In the genomic region with DNA sequence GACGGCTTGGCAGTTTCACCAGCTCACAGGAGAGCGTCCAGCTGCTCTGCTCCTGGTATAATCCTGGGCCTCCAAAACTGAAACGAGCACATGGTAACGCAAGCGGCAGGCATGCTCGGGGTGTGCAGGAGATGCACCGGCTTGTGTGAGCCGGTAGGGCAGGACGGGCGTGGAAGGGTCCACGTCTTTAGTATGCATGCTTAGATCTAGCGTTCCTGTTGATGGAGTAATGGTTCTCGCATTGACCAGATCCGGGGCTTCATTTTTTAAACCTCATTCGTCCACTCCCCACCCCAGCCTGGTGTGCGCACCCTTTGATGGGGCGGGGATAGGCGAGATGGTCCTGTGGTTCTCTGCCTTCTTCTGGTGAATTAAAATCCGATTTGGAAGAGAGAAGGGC, we compare ENCODE assay signal across 8 cellular contexts. TPM values are rescaled to one million over a fixed set of nuclear protein-coding genes. Genes with fewer than 3 reads are reported as not detected.
DNase-seq lines count a peak whose midpoint lies in the region; ATAC-seq and TF ChIP-seq lines count a peak whose summit lies in the region.

No MANE protein-coding gene starts in this region.

- no peaks in the 10 kb centered on the region for H3K9me3 ChIP-seq in left lung

- H3K4me1 ChIP-seq in left lung, result no peaks in the 10 kb centered on the region

- peak overlapping the region; percentile 60 for H3K4me3 ChIP-seq in choroid plexus epithelial cell (ENCODE audit: low read depth, low read length)
- H3K4me3 ChIP-seq in left lung, result peak overlapping the region; percentile 37 to 45

- H3K27me3 ChIP-seq in left lung, result peaks cover 0 to 43% of the 10 kb centered on the region in 2 donors

- DNase-seq in NCI-H524 (lab: John Stamatoyannopoulos, UW), result peak; percentile 21 to 56
- no peak for DNase-seq in NCI-H524 treated with DMSO at 0.1 percent for 48 hours (lab: John Stamatoyannopoulos, UW)
- peak; percentile 57 for DNase-seq in NCI-H748 (lab: John Stamatoyannopoulos, UW; ENCODE audit: unreplicated experiment)
- DNase-seq in choroid plexus epithelial cell (ENCODE audit: low read depth), result peak; percentile 62
- DNase-seq in left lung, result no peak
- DNase-seq in superior temporal gyrus (ENCODE audit: extremely low spot score), result peak; percentile 36
- DNase-seq in NCI-H1694 treated with DMSO at 0.1 percent for 48 hours (lab: John Stamatoyannopoulos, UW), result no peak

- TF ChIP-seq CTCF in choroid plexus epithelial cell (conservative IDR thresholded peaks at IDR 0.05; ENCODE audit: low read depth, low read length) (peak; percentile 38), left lung (IDR thresholded peaks at IDR 0.05) (no peak)

- intact Hi-C loops in left lung (cut with DNase I), result no loop called here

- H3K36me3 ChIP-seq in left lung, result no peaks in the 10 kb centered on the region

- ATAC-seq in GM21825 (IDR thresholded peaks at IDR 0.05; ENCODE audit: unreplicated experiment), result peak; percentile 39
- ATAC-seq in left lung, result peak; percentile 61

- peak overlapping the region; percentile 39 to 61 for H3K27ac ChIP-seq in left lung

RNA-seq across cellular contexts. Expression of a gene that starts 39.7 kb away (rescaled TPM):
- total RNA-seq in left lung, result 10 to 100 TPM; 10.1 to 14.8 TPM

RNA-seq across cellular contexts. Expression of a gene that starts 47.2 kb away (rescaled TPM):
- 10 to 100 TPM; 26.2 to 27.8 TPM for total RNA-seq in left lung

Comparison
In these comparisons a context has a peak if more than half of its experiments do, and no peak if none do; other contexts are left out.
1. DNase-seq: peak in NCI-H524 (2 of 2), NCI-H748 (single experiment), choroid plexus epithelial cell (single experiment) and superior temporal gyrus (single experiment); none in NCI-H524 treated with DMSO at 0.1 percent for 48 hours (single experiment), left lung (0 of 2) and NCI-H1694 treated with DMSO at 0.1 percent for 48 hours (single experiment).